ENCODE assay signal across 28 cellular contexts in the genomic region with DNA sequence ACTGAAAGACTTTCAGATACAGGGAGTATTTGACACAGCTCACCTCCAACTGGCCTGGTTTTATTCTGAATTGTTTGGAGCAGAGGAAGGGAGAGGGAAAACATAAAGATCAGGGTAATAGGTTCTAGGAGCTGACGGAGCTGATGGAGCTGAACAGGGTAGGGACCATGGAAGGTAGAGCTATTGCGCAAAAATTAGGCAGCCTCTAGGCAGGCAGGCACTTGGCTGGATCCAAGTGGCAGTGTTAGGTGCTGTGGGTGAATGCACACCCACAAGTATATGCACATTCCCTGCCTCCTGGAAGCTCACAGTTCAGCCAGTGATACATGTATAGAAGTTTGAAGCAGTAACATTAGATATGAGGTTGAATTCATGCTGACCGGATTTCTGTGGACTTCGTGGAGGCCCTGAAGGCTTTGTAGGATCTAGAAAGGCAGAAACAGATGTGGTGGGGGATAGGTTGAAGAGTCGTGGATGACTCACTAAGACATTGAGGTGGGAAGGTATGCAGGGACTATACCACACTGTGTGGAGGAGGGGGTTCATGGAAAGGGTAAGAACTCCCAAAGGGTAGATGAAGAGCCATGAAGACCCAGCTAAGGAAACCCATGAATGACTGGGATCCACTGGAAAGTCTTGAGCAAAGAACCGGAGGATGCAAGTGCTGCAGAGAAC. TPM values are rescaled to one million over a fixed set of nuclear protein-coding genes. Genes with fewer than 3 reads are reported as not detected.
DNase-seq lines count a peak whose midpoint lies in the region; ATAC-seq, FAIRE-seq and TF ChIP-seq lines count a peak whose summit lies in the region.
"Had no signal": no experiment of that assay in that cellular context is flagged by ENCODE, and none has a peak within 500 bp of the region (broad histone marks: within the 10 kb centered on the region; RNA-seq: fewer than 3 reads in every experiment).

No MANE protein-coding gene starts in this region.

- peak overlapping the region; percentile 47 for H3K4me2 ChIP-seq in astrocyte (ENCODE audit: low read length)
- no peak overlapping the region for H3K4me2 ChIP-seq in HepG2 (ENCODE audit: low read depth, low read length)
- H3K4me2 ChIP-seq: GM23338 had no signal

- no peaks in the 10 kb centered on the region for H3K9me3 Mint-ChIP-seq in stimulated activated naive CD8-positive, alpha-beta T cell treated with anti-CD3 and anti-CD28 coated beads, Interleukin-15, amount 100 ng/mL, for 72 hours
- H3K9me3 Mint-ChIP-seq in astrocyte (ENCODE audit: unreplicated experiment) = peaks cover 2% of the 10 kb centered on the region
- H3K9me3 Mint-ChIP-seq: activated CD4-positive, alpha-beta memory T cell treated with anti-CD3 and anti-CD28 coated beads for 36 hours; activated naive CD8-positive, alpha-beta T cell treated with anti-CD3 and anti-CD28 coated beads, Interleukin-2, amount 10 ng/mL, durations not matched to agents 7 days and 5 days; GM23338; nephron progenitor cell had no signal

- intact Hi-C loops in HepG2 (cut with micrococcal nuclease; ENCODE audit: unreplicated experiment) (no loop called here), Right ventricle myocardium inferior (cut with DNase I) (no loop called here)

- TF ChIP-seq RAD21 in HepG2 (CRISPR knock-in tag; IDR thresholded peaks at IDR 0.05) = no peak

- H4K20me1 ChIP-seq in astrocyte (ENCODE audit: insufficient read depth, low read length) (no peaks in the 10 kb centered on the region), HepG2 (ENCODE audit: insufficient read depth, low read length) (no peaks in the 10 kb centered on the region; the same call in 1 of the 2 replicates)

- H3K36me3 ChIP-seq in astrocyte (ENCODE audit: insufficient read depth, low read length) = no peaks in the 10 kb centered on the region
- peaks cover 0 to 2% of the 10 kb centered on the region in 2 experiments; a peak in 1 of 5 replicates for H3K36me3 ChIP-seq in HepG2 (replicated peaks in 1 of 2; ENCODE audit: control insufficient read depth in 1 of 2, insufficient read depth in 2 of 2, low read length in 2 of 2)
- H3K36me3 ChIP-seq: tibial artery had no signal

- POLR2A ChIA-PET in HepG2 (lab: Yijun Ruan, JAX) = no interaction called here

- FAIRE-seq in astrocyte (lab: Jason Lieb, UNC) (no peak), HepG2 (lab: Jason Lieb, UNC) (no peak)
- FAIRE-seq: A204.1, endometrium had no signal

- no peak for DNase-seq in stimulated activated naive CD8-positive, alpha-beta T cell treated with anti-CD3 and anti-CD28 coated beads, Interleukin-15, amount 100 ng/mL, for 72 hours
- DNase-seq in stimulated activated naive CD8-positive, alpha-beta T cell treated with anti-CD3 and anti-CD28 coated beads, Interleukin-15, Interleukin-2, amounts not matched to agents 100 U/mL and 50 U/mL, for 24 hours = no peak
- DNase-seq in astrocyte (ENCODE audit: low read depth) (peak; percentile 71), HepG2 (ENCODE audit: low spot score) (no peak), COR-L47 (lab: John Stamatoyannopoulos, UW) (no peak), Right ventricle myocardium inferior (ENCODE audit: missing footprints) (no peak), HT-29 (ENCODE audit: low spot score) (no peak), SKM-1 (lab: John Stamatoyannopoulos, UW; ENCODE audit: unreplicated experiment) (no peak)
- DNase-seq: activated CD4-positive, alpha-beta memory T cell treated with anti-CD3 and anti-CD28 coated beads for 36 hours; activated CD4-positive, CD25-positive, alpha-beta regulatory T cell; activated effector memory CD4-positive, alpha-beta T cell treated with Interleukin-2 at 50 U/mL for 16 hours; activated naive CD8-positive, alpha-beta T cell treated with anti-CD3 and anti-CD28 coated beads, Interleukin-2, amount 10 ng/mL, durations not matched to agents 7 days and 5 days; cortex of kidney; glutamatergic neuron; MM.1S; NCI-H1436 treated with DMSO at 0.1 percent for 48 hours; NCI-H510A treated with DMSO at 0.1 percent for 48 hours; nephron progenitor cell; NK-92 treated with Interleukin-12 subunit alpha and Interleukin-12 subunit beta, amount 100 ng/mL, for 24 hours; stimulated activated CD4-positive, alpha-beta T cell treated with anti-CD3 and anti-CD28 coated beads, Interleukin-1b, Interleukin-23, amount 100 ng/mL, for 48 hours; stimulated activated naive CD4-positive, alpha-beta T cell; T-helper 9 cell had no signal

- no peak overlapping the region for H3K9ac ChIP-seq in astrocyte (ENCODE audit: low read length)
- no peak overlapping the region for H3K9ac ChIP-seq in HepG2 (ENCODE audit: insufficient read depth, low read depth, low read length)
- H3K9ac ChIP-seq: parathyroid adenoma had no signal

- H3K4me3 ChIP-seq in astrocyte (ENCODE audit: insufficient read depth, low read depth, low read length) = no peak overlapping the region
- H3K4me3 ChIP-seq in HepG2 (replicated peaks in 1 of 3; ENCODE audit: insufficient read depth in 1 of 3, low read depth in 2 of 3, low read length in 3 of 3) = no peak overlapping the region
- H3K4me3 ChIP-seq: GM23338, tibial artery had no signal

- BruUV-seq in HepG2 (replicated peaks; lab: Mats Ljungman, UMichigan) = no TSS peak

- H3K9me3 ChIP-seq in astrocyte (ENCODE audit: insufficient read depth, low read depth, low read length) (no peaks in the 10 kb centered on the region), HepG2 (ENCODE audit: low read length) (no peaks in the 10 kb centered on the region)
- H3K9me3 ChIP-seq: tibial artery had no signal

- CTCF ChIA-PET in HepG2 (lab: Yijun Ruan, JAX; ENCODE audit: low intra/inter-chr PET ratio, low total read pairs) = no interaction called here

- no peaks in the 10 kb centered on the region for H3K4me1 Mint-ChIP-seq in stimulated activated naive CD8-positive, alpha-beta T cell treated with anti-CD3 and anti-CD28 coated beads, Interleukin-15, amount 100 ng/mL, for 72 hours
- peaks cover 37% of the 10 kb centered on the region for H3K4me1 Mint-ChIP-seq in astrocyte (ENCODE audit: low read depth, unreplicated experiment)
- H3K4me1 Mint-ChIP-seq: activated naive CD8-positive, alpha-beta T cell treated with anti-CD3 and anti-CD28 coated beads, Interleukin-2, amount 10 ng/mL, durations not matched to agents 7 days and 5 days had no signal

- no peak for TF ChIP-seq CTCF in astrocyte (IDR thresholded peaks at IDR 0.05; ENCODE audit: insufficient read depth, low read depth, low read length)
- no peak for TF ChIP-seq CTCF in HepG2 (CRISPR knock-in tag; IDR thresholded peaks at IDR 0.05)

- H3K27ac Mint-ChIP-seq in stimulated activated naive CD8-positive, alpha-beta T cell treated with anti-CD3 and anti-CD28 coated beads, Interleukin-15, amount 100 ng/mL, for 72 hours = no peak overlapping the region
- H3K27ac Mint-ChIP-seq in astrocyte (ENCODE audit: unreplicated experiment) = no peak overlapping the region
- H3K27ac Mint-ChIP-seq: activated CD4-positive, alpha-beta memory T cell treated with anti-CD3 and anti-CD28 coated beads for 36 hours; activated naive CD8-positive, alpha-beta T cell treated with anti-CD3 and anti-CD28 coated beads, Interleukin-2, amount 10 ng/mL, durations not matched to agents 7 days and 5 days; GM23338; nephron progenitor cell had no signal

- no peak overlapping the region for H3K27ac ChIP-seq in astrocyte (ENCODE audit: low read depth, low read length)
- H3K27ac ChIP-seq in HepG2 (ENCODE audit: extremely low read length, insufficient read depth, low read length) = no peak overlapping the region
- H3K27ac ChIP-seq: HL-60, parathyroid adenoma, tibial artery had no signal

- in situ Hi-C loops in HepG2 (cut with HindIII; ENCODE audit: extremely low pct_ligation_motif_present, low pct_unique_long_range_greater_than_20kb) = no loop called here

- ATAC-seq in stimulated activated naive CD8-positive, alpha-beta T cell treated with anti-CD3 and anti-CD28 coated beads, Interleukin-15, amount 100 ng/mL, for 72 hours = peak; percentile 42
- ATAC-seq in stimulated activated naive CD8-positive, alpha-beta T cell treated with anti-CD3 and anti-CD28 coated beads, Interleukin-15, Interleukin-2, amounts not matched to agents 100 U/mL and 50 U/mL, for 24 hours = no peak
- ATAC-seq in HepG2 = no peak
- ATAC-seq in Right ventricle myocardium inferior = no peak
- ATAC-seq: GM23338 had no signal

- H3K4me3 Mint-ChIP-seq in stimulated activated naive CD8-positive, alpha-beta T cell treated with anti-CD3 and anti-CD28 coated beads, Interleukin-15, amount 100 ng/mL, for 72 hours = no peak overlapping the region
- peak overlapping the region; percentile 42 for H3K4me3 Mint-ChIP-seq in astrocyte (ENCODE audit: unreplicated experiment)
- H3K4me3 Mint-ChIP-seq: activated CD4-positive, alpha-beta memory T cell treated with anti-CD3 and anti-CD28 coated beads for 36 hours; activated naive CD8-positive, alpha-beta T cell treated with anti-CD3 and anti-CD28 coated beads, Interleukin-2, amount 10 ng/mL, durations not matched to agents 7 days and 5 days; GM23338; nephron progenitor cell had no signal

- H3K27me3 ChIP-seq in astrocyte (ENCODE audit: insufficient read depth, low read length) = no peaks in the 10 kb centered on the region
- H3K27me3 ChIP-seq in HepG2 (ENCODE audit: control insufficient read depth in 1 of 2, insufficient read depth in 2 of 2, low read length in 2 of 2) = no peaks in the 10 kb centered on the region

- peaks cover 53% of the 10 kb centered on the region for H3K27me3 Mint-ChIP-seq in stimulated activated naive CD8-positive, alpha-beta T cell treated with anti-CD3 and anti-CD28 coated beads, Interleukin-15, amount 100 ng/mL, for 72 hours
- no peaks in the 10 kb centered on the region for H3K27me3 Mint-ChIP-seq in astrocyte (ENCODE audit: low read depth, unreplicated experiment)

- H3K79me2 ChIP-seq in astrocyte (ENCODE audit: insufficient read depth, low read length) = no peaks in the 10 kb centered on the region
- H3K79me2 ChIP-seq in HepG2 (ENCODE audit: insufficient read depth, low read length) = no peaks in the 10 kb centered on the region

- TF ChIP-seq EP300 in HepG2 (IDR thresholded peaks at IDR 0.05; ENCODE audit: low read depth in 2 of 2, low read length in 2 of 2) (no peak), HepG2 (CRISPR knock-in tag; IDR thresholded peaks at IDR 0.05; ENCODE audit: borderline replicate concordance) (no peak)

- H3K4me1 ChIP-seq in astrocyte (ENCODE audit: insufficient read depth, low read length) = peaks cover 16% of the 10 kb centered on the region
- peaks cover 7% of the 10 kb centered on the region for H3K4me1 ChIP-seq in HepG2 (ENCODE audit: insufficient read depth, low read length)
- H3K4me1 ChIP-seq: parathyroid adenoma had no signal

- H2AFZ ChIP-seq in astrocyte (ENCODE audit: low read depth, low read length) (no peak overlapping the region), HepG2 (ENCODE audit: low read length) (no peak overlapping the region)
- H2AFZ ChIP-seq: GM23338, parathyroid adenoma had no signal

- H3K36me3 Mint-ChIP-seq in astrocyte (ENCODE audit: low read depth, unreplicated experiment) = peaks cover 9% of the 10 kb centered on the region
- H3K36me3 Mint-ChIP-seq: activated CD4-positive, alpha-beta memory T cell treated with anti-CD3 and anti-CD28 coated beads for 36 hours; activated naive CD8-positive, alpha-beta T cell treated with anti-CD3 and anti-CD28 coated beads, Interleukin-2, amount 10 ng/mL, durations not matched to agents 7 days and 5 days had no signal

- TF ChIP-seq POLR2A in HepG2 (IDR thresholded peaks at IDR 0.05; ENCODE audit: insufficient read depth in 1 of 2, low read depth in 2 of 2, low read length in 2 of 2) = no peak

- 98% methylated on average over 6 of the region's 6 CpGs for WGBS in HepG2 (ENCODE audit: low lambda C conversion rate)

RNA-seq across cellular contexts. Expression of a gene that starts 50.8 kb away (rescaled TPM):
- total RNA-seq in astrocyte (33.6 and 48.6 TPM in 2 replicates), HepG2 (2016; rRNA removed; fragmentation: Illumina TruSeq; extraction: Trizol) (17.3 and 17.9 TPM in 2 replicates), Right ventricle myocardium inferior (1.9 TPM)
- 3.2 and 4.1 TPM in 2 replicates for total RNA-seq in HepG2 (2016; cell fraction: cytosol; rRNA removed; fragmentation: Illumina TruSeq; extraction: Trizol; ENCODE audit: low read depth)
- total RNA-seq in HepG2 (2016; cell fraction: insoluble cytoplasmic fraction; rRNA removed; fragmentation: Illumina TruSeq; extraction: Trizol) = 16.2 and 18.5 TPM in 2 replicates
- 11.3 and 13.4 TPM in 2 replicates for total RNA-seq in HepG2 (2016; cell fraction: membrane; rRNA removed; fragmentation: Illumina TruSeq; extraction: Trizol)
- total RNA-seq in HepG2 (2016; cell fraction: nucleus; rRNA removed; fragmentation: Illumina TruSeq; extraction: Trizol) = 11.5 and 19.6 TPM in 2 replicates
- 8.3 and 9.3 TPM in 2 replicates for polyA plus RNA-seq in HepG2 (2011; rRNA removed)
- polyA plus RNA-seq in HepG2 (2011; cell fraction: cytosol; rRNA removed) = 5.7 and 5.8 TPM in 2 replicates
- polyA plus RNA-seq in HepG2 (2011; cell fraction: nucleus; rRNA removed) = 9.7 and 10.0 TPM in 2 replicates
- polyA plus RNA-seq in HepG2 (2012) = 8.6 and 11.5 TPM in 2 replicates
- 1.6 and 2.5 TPM in 2 replicates for polyA plus RNA-seq in HepG2 (2016; cell fraction: cytosol; fragmentation: Illumina TruSeq; extraction: Trizol; ENCODE audit: low read depth)
- polyA plus RNA-seq in HepG2 (2016; cell fraction: insoluble cytoplasmic fraction; fragmentation: Illumina TruSeq; extraction: Trizol; ENCODE audit: low read depth) = 16.5 and 17.8 TPM in 2 replicates
- 7.0 and 8.7 TPM in 2 replicates for polyA plus RNA-seq in HepG2 (2016; cell fraction: membrane; fragmentation: Illumina TruSeq; extraction: Trizol; ENCODE audit: low read depth)
- 16.3 and 18.5 TPM in 2 replicates for polyA plus RNA-seq in HepG2 (2016; cell fraction: nucleus; fragmentation: Illumina TruSeq; extraction: Trizol; ENCODE audit: insufficient read depth, low read depth)
- 12.6 and 55.5 TPM in 2 replicates for polyA minus RNA-seq in HepG2 (2011; rRNA and poly(A)+ RNA removed; ENCODE audit: low replicate concordance)
- polyA minus RNA-seq in HepG2 (2011; cell fraction: cytosol; rRNA and poly(A)+ RNA removed) = 6.4 and 7.6 TPM in 2 replicates
- 12.2 and 12.5 TPM in 2 replicates for polyA minus RNA-seq in HepG2 (2011; cell fraction: nucleus; rRNA and poly(A)+ RNA removed)
- 66.0 and 70.1 TPM in 2 replicates for total RNA-seq in HT-29 (2014; rRNA removed; shearing (Covaris generic))
